In the genomic region with DNA sequence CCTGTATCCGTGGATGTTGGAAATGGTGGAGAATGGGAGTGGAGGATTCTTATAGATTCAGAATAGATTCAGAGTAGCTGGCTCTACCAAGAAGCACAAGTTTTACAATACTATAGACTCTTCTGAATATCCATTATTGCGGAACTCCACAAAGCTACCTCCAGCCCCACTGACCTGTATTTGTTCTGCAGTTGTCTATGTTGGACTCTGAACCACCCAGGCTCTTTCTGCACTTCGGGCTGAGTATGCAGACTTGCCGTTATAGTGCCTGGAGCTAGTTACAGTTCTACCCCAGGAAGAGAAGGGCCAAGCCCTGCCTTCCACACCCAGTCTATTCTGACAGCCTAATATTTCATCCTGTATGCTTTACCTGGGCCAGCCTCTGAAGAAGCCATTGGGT, we compare ENCODE assay signal across 1 cellular context.
TF ChIP-seq lines count a peak whose summit lies in the region.

No MANE protein-coding gene starts in this region.

TF ChIP-seq in HepG2, 621 proteins besides CTCF, POLR2A, EP300 and RAD21 (continued from another document and continues in another):
- no peak for TF ChIP-seq CAMTA2 (CRISPR knock-in tag; IDR thresholded peaks at IDR 0.05; ENCODE audit: borderline replicate concordance)
- no peak for TF ChIP-seq ZNF34 (CRISPR knock-in tag; IDR thresholded peaks at IDR 0.05; ENCODE audit: borderline replicate concordance)
- no peak for TF ChIP-seq ZFP1 (CRISPR knock-in tag; IDR thresholded peaks at IDR 0.05)
- TF ChIP-seq ZSCAN21 (CRISPR knock-in tag; IDR thresholded peaks at IDR 0.05; ENCODE audit: borderline replicate concordance) = no peak
- peak in 1 of 2 experiments; percentile 24; a peak in 2 of 4 replicates for TF ChIP-seq MAFK (conservative IDR thresholded peaks at IDR 0.05 in 1 of 2, IDR thresholded peaks at IDR 0.05 in 1 of 2; ENCODE audit: low read length in 2 of 2)
- TF ChIP-seq RERE (CRISPR knock-in tag; IDR thresholded peaks at IDR 0.05; ENCODE audit: low read depth) = no peak
- TF ChIP-seq KLF16 (CRISPR knock-in tag; IDR thresholded peaks at IDR 0.05) = no peak
- peak; percentile 28; the same call in 1 of the 2 replicates for TF ChIP-seq HMG20A (CRISPR knock-in tag; IDR thresholded peaks at IDR 0.05; ENCODE audit: borderline replicate concordance)
- TF ChIP-seq ZFP36L1 (CRISPR knock-in tag; IDR thresholded peaks at IDR 0.05) = no peak
- peak; percentile 65; the same call in 1 of the 2 replicates for TF ChIP-seq ZNF644 (CRISPR knock-in tag; IDR thresholded peaks at IDR 0.05; ENCODE audit: low read depth)
- no peak for TF ChIP-seq ZNF7 (CRISPR knock-in tag; IDR thresholded peaks at IDR 0.05)
- TF ChIP-seq HNF4A (CRISPR knock-in tag; IDR thresholded peaks at IDR 0.05) = peak; percentile 89
- no peak for TF ChIP-seq MEIS1 (CRISPR knock-in tag; IDR thresholded peaks at IDR 0.05; ENCODE audit: borderline replicate concordance)
- no peak for TF ChIP-seq ZNF597 (CRISPR knock-in tag; IDR thresholded peaks at IDR 0.05)
- no peak for TF ChIP-seq ZNF782 (CRISPR knock-in tag; IDR thresholded peaks at IDR 0.05; ENCODE audit: borderline replicate concordance)
- peak; percentile 71; the same call in 1 of the 2 replicates for TF ChIP-seq ZNF292 (CRISPR knock-in tag; IDR thresholded peaks at IDR 0.05; ENCODE audit: borderline replicate concordance, low read depth)
- TF ChIP-seq HHEX (CRISPR knock-in tag; IDR thresholded peaks at IDR 0.05) = no peak
- no peak for TF ChIP-seq ZNF646 (CRISPR knock-in tag; IDR thresholded peaks at IDR 0.05)
- TF ChIP-seq, protein P1, sequence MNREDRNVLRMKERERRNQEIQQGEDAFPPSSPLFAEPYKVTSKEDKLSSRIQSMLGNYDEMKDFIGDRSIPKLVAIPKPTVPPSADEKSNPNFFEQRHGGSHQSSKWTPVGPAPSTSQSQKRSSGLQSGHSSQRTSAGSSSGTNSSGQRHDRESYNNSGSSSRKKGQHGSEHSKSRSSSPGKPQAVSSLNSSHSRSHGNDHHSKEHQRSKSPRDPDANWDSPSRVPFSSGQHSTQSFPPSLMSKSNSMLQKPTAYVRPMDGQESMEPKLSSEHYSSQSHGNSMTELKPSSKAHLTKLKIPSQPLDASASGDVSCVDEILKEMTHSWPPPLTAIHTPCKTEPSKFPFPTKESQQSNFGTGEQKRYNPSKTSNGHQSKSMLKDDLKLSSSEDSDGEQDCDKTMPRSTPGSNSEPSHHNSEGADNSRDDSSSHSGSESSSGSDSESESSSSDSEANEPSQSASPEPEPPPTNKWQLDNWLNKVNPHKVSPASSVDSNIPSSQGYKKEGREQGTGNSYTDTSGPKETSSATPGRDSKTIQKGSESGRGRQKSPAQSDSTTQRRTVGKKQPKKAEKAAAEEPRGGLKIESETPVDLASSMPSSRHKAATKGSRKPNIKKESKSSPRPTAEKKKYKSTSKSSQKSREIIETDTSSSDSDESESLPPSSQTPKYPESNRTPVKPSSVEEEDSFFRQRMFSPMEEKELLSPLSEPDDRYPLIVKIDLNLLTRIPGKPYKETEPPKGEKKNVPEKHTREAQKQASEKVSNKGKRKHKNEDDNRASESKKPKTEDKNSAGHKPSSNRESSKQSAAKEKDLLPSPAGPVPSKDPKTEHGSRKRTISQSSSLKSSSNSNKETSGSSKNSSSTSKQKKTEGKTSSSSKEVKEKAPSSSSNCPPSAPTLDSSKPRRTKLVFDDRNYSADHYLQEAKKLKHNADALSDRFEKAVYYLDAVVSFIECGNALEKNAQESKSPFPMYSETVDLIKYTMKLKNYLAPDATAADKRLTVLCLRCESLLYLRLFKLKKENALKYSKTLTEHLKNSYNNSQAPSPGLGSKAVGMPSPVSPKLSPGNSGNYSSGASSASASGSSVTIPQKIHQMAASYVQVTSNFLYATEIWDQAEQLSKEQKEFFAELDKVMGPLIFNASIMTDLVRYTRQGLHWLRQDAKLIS (CRISPR knock-in tag; IDR thresholded peaks at IDR 0.05) = no peak
- no peak for TF ChIP-seq ZNF430 (CRISPR knock-in tag; IDR thresholded peaks at IDR 0.05)
- TF ChIP-seq CREM (IDR thresholded peaks at IDR 0.05) = no peak
- TF ChIP-seq CREM (CRISPR knock-in tag; IDR thresholded peaks at IDR 0.05) = no peak
- TF ChIP-seq HNF4G (IDR thresholded peaks at IDR 0.05; ENCODE audit: borderline replicate concordance, low read depth, low read length) = peak; percentile 77
- TF ChIP-seq HNF4G (CRISPR knock-in tag; IDR thresholded peaks at IDR 0.05; ENCODE audit: borderline replicate concordance, low read depth) = no peak
- TF ChIP-seq, protein P2, sequence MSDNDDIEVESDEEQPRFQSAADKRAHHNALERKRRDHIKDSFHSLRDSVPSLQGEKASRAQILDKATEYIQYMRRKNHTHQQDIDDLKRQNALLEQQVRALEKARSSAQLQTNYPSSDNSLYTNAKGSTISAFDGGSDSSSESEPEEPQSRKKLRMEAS (IDR thresholded peaks at IDR 0.05) = no peak
- TF ChIP-seq FOXA1 (IDR thresholded peaks at IDR 0.05) = no peak
- TF ChIP-seq FOXA1 (CRISPR knock-in tag; IDR thresholded peaks at IDR 0.05) = 0 out of 2 replicates have a peak, but pooled peaks have one; percentile 7
- TF ChIP-seq, protein P3, sequence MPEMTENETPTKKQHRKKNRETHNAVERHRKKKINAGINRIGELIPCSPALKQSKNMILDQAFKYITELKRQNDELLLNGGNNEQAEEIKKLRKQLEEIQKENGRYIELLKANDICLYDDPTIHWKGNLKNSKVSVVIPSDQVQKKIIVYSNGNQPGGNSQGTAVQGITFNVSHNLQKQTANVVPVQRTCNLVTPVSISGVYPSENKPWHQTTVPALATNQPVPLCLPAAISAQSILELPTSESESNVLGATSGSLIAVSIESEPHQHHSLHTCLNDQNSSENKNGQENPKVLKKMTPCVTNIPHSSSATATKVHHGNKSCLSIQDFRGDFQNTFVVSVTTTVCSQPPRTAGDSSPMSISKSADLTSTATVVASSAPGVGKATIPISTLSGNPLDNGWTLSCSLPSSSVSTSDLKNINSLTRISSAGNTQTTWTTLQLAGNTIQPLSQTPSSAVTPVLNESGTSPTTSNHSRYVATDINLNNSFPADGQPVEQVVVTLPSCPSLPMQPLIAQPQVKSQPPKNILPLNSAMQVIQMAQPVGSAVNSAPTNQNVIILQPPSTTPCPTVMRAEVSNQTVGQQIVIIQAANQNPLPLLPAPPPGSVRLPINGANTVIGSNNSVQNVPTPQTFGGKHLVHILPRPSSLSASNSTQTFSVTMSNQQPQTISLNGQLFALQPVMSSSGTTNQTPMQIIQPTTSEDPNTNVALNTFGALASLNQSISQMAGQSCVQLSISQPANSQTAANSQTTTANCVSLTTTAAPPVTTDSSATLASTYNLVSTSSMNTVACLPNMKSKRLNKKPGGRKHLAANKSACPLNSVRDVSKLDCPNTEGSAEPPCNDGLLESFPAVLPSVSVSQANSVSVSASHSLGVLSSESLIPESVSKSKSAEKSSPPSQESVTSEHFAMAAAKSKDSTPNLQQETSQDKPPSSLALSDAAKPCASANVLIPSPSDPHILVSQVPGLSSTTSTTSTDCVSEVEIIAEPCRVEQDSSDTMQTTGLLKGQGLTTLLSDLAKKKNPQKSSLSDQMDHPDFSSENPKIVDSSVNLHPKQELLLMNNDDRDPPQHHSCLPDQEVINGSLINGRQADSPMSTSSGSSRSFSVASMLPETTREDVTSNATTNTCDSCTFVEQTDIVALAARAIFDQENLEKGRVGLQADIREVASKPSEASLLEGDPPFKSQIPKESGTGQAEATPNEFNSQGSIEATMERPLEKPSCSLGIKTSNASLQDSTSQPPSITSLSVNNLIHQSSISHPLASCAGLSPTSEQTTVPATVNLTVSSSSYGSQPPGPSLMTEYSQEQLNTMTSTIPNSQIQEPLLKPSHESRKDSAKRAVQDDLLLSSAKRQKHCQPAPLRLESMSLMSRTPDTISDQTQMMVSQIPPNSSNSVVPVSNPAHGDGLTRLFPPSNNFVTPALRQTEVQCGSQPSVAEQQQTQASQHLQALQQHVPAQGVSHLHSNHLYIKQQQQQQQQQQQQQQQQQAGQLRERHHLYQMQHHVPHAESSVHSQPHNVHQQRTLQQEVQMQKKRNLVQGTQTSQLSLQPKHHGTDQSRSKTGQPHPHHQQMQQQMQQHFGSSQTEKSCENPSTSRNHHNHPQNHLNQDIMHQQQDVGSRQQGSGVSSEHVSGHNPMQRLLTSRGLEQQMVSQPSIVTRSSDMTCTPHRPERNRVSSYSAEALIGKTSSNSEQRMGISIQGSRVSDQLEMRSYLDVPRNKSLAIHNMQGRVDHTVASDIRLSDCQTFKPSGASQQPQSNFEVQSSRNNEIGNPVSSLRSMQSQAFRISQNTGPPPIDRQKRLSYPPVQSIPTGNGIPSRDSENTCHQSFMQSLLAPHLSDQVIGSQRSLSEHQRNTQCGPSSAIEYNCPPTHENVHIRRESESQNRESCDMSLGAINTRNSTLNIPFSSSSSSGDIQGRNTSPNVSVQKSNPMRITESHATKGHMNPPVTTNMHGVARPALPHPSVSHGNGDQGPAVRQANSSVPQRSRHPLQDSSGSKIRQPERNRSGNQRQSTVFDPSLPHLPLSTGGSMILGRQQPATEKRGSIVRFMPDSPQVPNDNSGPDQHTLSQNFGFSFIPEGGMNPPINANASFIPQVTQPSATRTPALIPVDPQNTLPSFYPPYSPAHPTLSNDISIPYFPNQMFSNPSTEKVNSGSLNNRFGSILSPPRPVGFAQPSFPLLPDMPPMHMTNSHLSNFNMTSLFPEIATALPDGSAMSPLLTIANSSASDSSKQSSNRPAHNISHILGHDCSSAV (CRISPR knock-in tag; IDR thresholded peaks at IDR 0.05; ENCODE audit: borderline replicate concordance) = no peak
